8 cellular contexts compared by ENCODE assay signal in the genomic region with DNA sequence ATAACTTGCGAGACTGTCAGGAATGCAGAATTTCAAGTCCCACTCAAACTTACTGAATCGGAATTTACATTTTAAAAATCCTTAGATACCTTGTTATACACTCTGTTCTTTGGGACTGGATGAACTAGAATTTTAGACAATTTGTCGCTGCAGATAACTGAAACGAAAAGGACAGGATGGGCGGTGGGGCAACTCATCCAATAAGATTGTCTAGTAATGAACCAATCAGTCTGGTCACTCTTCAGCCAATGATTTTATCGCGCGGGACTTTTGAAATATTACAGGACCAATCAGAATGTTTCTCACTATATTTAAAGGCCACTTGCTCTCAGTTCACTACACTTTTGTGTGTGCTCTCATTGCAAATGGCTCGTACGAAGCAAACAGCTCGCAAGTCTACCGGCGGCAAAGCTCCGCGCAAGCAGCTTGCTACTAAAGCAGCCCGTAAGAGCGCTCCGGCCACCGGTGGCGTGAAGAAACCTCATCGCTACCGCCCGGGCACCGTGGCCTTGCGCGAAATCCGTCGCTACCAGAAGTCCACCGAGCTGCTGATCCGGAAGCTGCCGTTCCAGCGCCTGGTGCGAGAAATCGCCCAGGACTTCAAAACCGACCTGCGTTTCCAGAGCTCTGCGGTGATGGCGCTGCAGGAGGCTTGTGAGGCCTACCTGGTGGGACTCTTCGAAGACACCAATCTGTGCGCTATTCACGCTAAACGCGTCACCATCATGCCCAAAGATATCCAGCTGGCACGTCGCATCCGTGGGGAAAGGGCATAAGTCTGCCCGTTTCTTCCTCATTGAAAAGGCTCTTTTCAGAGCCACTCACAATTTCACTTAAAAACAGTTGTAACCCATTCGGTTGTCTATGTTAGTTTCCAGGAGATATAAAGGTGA. TPM values are rescaled to one million over a fixed set of nuclear protein-coding genes. Genes with fewer than 3 reads are reported as not detected.
DNase-seq lines count a peak whose midpoint lies in the region; ATAC-seq and TF ChIP-seq lines count a peak whose summit lies in the region.

No MANE protein-coding gene starts in this region.

- H3K27ac ChIP-seq in C4-2B, result peak overlapping the region; percentile 25; the same call in 1 of the 2 replicates

- peak; percentile 43 for ATAC-seq in GM19397 (IDR thresholded peaks at IDR 0.05; ENCODE audit: unreplicated experiment)
- peak; percentile 28 for ATAC-seq in HG03558 (IDR thresholded peaks at IDR 0.05; ENCODE audit: extremely low read depth, unreplicated experiment)
- ATAC-seq in activated naive CD4-positive, alpha-beta T cell treated with anti-CD3 and anti-CD28 coated beads, Interleukin-2, amount 50 U/mL, for 72 hours, result peak; percentile 58 to 69

- peaks cover 4 to 8% of the 10 kb centered on the region in 2 donors for H3K36me3 Mint-ChIP-seq in activated naive CD4-positive, alpha-beta T cell treated with anti-CD3 and anti-CD28 coated beads, Interleukin-2, amount 50 U/mL, for 72 hours

- intact Hi-C loops in posterior cingulate gyrus (cut with DNase I), result no loop called here

- no peaks in the 10 kb centered on the region for H3K9me3 Mint-ChIP-seq in activated naive CD4-positive, alpha-beta T cell treated with anti-CD3 and anti-CD28 coated beads, Interleukin-2, amount 50 U/mL, for 72 hours

- TF ChIP-seq CTCF in C4-2B (conservative IDR thresholded peaks at IDR 0.05), result no peak

- H3K27ac Mint-ChIP-seq in activated naive CD4-positive, alpha-beta T cell treated with anti-CD3 and anti-CD28 coated beads, Interleukin-2, amount 50 U/mL, for 72 hours, result peak overlapping the region; percentile 97 to 100

- DNase-seq in SHP77 treated with DMSO at 0.1 percent for 48 hours (lab: John Stamatoyannopoulos, UW), result peak; percentile 96
- peak; percentile 81 to 86 for DNase-seq in activated naive CD4-positive, alpha-beta T cell treated with anti-CD3 and anti-CD28 coated beads, Interleukin-2, amount 50 U/mL, for 72 hours (ENCODE audit: low spot score in 2 of 2)
- peak; percentile 88 for DNase-seq in glomerular endothelial cell (ENCODE audit: extremely low read depth, low read depth, low spot score)
- peak in 6 of 10 donors; percentile 65 to 91 (median 68) for DNase-seq in posterior cingulate gyrus
- DNase-seq in NCI-H1694 treated with DMSO at 0.1 percent for 48 hours (lab: John Stamatoyannopoulos, UW), result no peak

RNA-seq across cellular contexts. Expression of a gene that starts 41.9 kb away (rescaled TPM):
- 1 to 10 TPM in 1 of 2 donors, under 1 TPM in 1; 0.23 to 2.1 TPM for total RNA-seq in activated naive CD4-positive, alpha-beta T cell treated with anti-CD3 and anti-CD28 coated beads, Interleukin-2, amount 50 U/mL, for 72 hours
- total RNA-seq in glomerular endothelial cell, result 3.4 and 4.7 TPM in 2 replicates
